ENCODE assay signal across 12 cellular contexts in the genomic region with DNA sequence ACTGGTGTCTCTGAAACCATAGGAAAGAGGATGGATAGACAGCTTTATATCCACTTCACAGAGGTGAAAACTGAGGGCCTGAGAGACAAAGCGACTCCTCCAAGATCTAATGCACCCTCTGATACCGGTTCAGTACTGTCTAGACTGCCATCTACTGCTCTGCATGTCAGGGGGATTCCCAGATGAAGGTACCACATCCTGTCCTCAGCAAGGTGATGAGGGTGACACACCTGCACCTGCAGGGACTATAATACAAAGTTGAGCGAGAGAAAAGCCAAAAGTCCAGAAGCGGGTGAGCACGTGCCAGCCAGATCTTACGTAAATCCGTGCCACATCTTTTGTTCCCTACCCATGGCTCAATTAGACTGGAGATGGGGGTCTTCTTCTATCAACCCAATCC. TPM values are rescaled to one million over a fixed set of nuclear protein-coding genes. Genes with fewer than 3 reads are reported as not detected.
DNase-seq lines count a peak whose midpoint lies in the region; ATAC-seq and TF ChIP-seq lines count a peak whose summit lies in the region.
"Had no signal": no experiment of that assay in that cellular context is flagged by ENCODE, and none has a peak within 500 bp of the region (broad histone marks: within the 10 kb centered on the region; RNA-seq: fewer than 3 reads in every experiment).

No MANE protein-coding gene starts in this region.

- peak; percentile 48 for DNase-seq in activated CD8-positive, alpha-beta T cell treated with anti-CD3 and anti-CD28 coated beads for 36 hours
- DNase-seq in naive B cell (peak; percentile 86), caudate nucleus (lab: John Stamatoyannopoulos, UW) (no peak), NCI-H2081 treated with DMSO at 0.1 percent for 48 hours (lab: John Stamatoyannopoulos, UW) (no peak), SIG-M5 (lab: John Stamatoyannopoulos, UW) (no peak)
- DNase-seq: amniotic stem cell, left colon had no signal

- peaks cover 29% of the 10 kb centered on the region for H3K27me3 Mint-ChIP-seq in activated CD8-positive, alpha-beta T cell treated with anti-CD3 and anti-CD28 coated beads for 36 hours
- no peaks in the 10 kb centered on the region for H3K27me3 Mint-ChIP-seq in naive B cell

- no peak for TF ChIP-seq CTCF in activated CD8-positive, alpha-beta T cell treated with anti-CD3 and anti-CD28 coated beads for 36 hours (IDR thresholded peaks at IDR 0.05)

- H3K4me1 Mint-ChIP-seq in activated CD8-positive, alpha-beta T cell treated with anti-CD3 and anti-CD28 coated beads for 36 hours (ENCODE audit: low read depth) = peaks cover 21% of the 10 kb centered on the region
- H3K4me1 Mint-ChIP-seq in naive B cell = peaks cover 86 to 96% (median 94%) of the 10 kb centered on the region in 3 donors

- ATAC-seq in GM18499 (IDR thresholded peaks at IDR 0.05; ENCODE audit: insufficient read depth, unreplicated experiment) (peak; percentile 28), HG02884 (IDR thresholded peaks at IDR 0.05; ENCODE audit: unreplicated experiment) (peak; percentile 24), naive B cell (ENCODE audit: low read depth in 2 of 2) (peak; percentile 67 to 69), GM21381 (IDR thresholded peaks at IDR 0.05; ENCODE audit: unreplicated experiment) (no peak)
- peak; percentile 83 for ATAC-seq in activated CD8-positive, alpha-beta T cell treated with anti-CD3 and anti-CD28 coated beads for 36 hours

- no peak overlapping the region for H3K4me3 Mint-ChIP-seq in activated CD8-positive, alpha-beta T cell treated with anti-CD3 and anti-CD28 coated beads for 36 hours
- peak overlapping the region; percentile 31 to 89 (median 68) for H3K4me3 Mint-ChIP-seq in naive B cell

- CTCF ChIA-PET in activated CD8-positive, alpha-beta T cell treated with anti-CD3 and anti-CD28 coated beads for 36 hours (lab: Charles Lee) = no interaction called here

- H3K9me3 Mint-ChIP-seq in activated CD8-positive, alpha-beta T cell treated with anti-CD3 and anti-CD28 coated beads for 36 hours = no peaks in the 10 kb centered on the region
- H3K9me3 Mint-ChIP-seq in naive B cell = peaks cover 0 to 5% (median 3%) of the 10 kb centered on the region in 7 donors

- no peaks in the 10 kb centered on the region for H3K36me3 Mint-ChIP-seq in activated CD8-positive, alpha-beta T cell treated with anti-CD3 and anti-CD28 coated beads for 36 hours (ENCODE audit: low read depth)
- no peaks in the 10 kb centered on the region for H3K36me3 Mint-ChIP-seq in naive B cell

- H3K27ac ChIP-seq in caudate nucleus (ENCODE audit: low read depth, low read length) = no peak overlapping the region
- H3K27ac ChIP-seq: right atrium auricular region, SK-N-MC had no signal

- H3K27ac Mint-ChIP-seq in activated CD8-positive, alpha-beta T cell treated with anti-CD3 and anti-CD28 coated beads for 36 hours = no peak overlapping the region
- peak overlapping the region; percentile 95 to 100 (median 99) for H3K27ac Mint-ChIP-seq in naive B cell

- intact Hi-C loops in activated CD8-positive, alpha-beta T cell treated with anti-CD3 and anti-CD28 coated beads for 36 hours (cut with micrococcal nuclease) = no loop called here

- POLR2A ChIA-PET in activated CD8-positive, alpha-beta T cell treated with anti-CD3 and anti-CD28 coated beads for 36 hours (lab: Charles Lee) = no interaction called here

RNA-seq across cellular contexts. Expression of a gene that starts 32.5 kb away (rescaled TPM):
- total RNA-seq in activated CD8-positive, alpha-beta T cell treated with anti-CD3 and anti-CD28 coated beads for 36 hours = not detected
- polyA plus RNA-seq in naive B cell (ENCODE audit: low read depth in 6 of 6) = 10 to 100 TPM; 10.1 to 43.5 (median 25.4) TPM

Comparison
In these comparisons a context has a peak if more than half of its experiments do, and no peak if none do; other contexts are left out.
1. DNase-seq: peak in activated CD8-positive, alpha-beta T cell treated with anti-CD3 and anti-CD28 coated beads for 36 hours (single experiment) and naive B cell (single experiment); none in caudate nucleus (0 of 61), NCI-H2081 treated with DMSO at 0.1 percent for 48 hours (single experiment) and SIG-M5 (single experiment).